Comparison of ENCODE assay signal across 26 cellular contexts in the genomic region with DNA sequence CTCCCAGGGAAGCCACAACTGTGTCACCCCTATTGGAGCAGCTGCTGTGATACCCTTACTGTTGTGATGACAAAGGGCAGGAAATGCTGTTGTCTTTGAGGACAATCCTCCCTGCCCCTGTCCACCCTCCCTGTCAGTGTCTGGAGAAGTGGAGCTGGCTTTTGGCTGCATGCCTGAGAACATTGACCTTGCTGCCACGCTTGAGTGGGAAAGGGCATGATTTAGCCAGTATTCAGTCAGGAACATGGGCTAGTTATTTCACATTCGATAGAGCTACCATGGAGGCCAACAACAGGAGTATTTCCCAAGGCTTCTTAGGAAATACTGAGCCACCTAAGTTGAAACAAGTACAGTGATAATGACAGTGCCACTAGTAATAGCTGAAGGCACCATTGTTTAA. TPM values are rescaled to one million over a fixed set of nuclear protein-coding genes. Genes with fewer than 3 reads are reported as not detected.
DNase-seq lines count a peak whose midpoint lies in the region; TF ChIP-seq lines count a peak whose summit lies in the region.
"Had no signal": no experiment of that assay in that cellular context is flagged by ENCODE, and none has a peak within 500 bp of the region (broad histone marks: within the 10 kb centered on the region; RNA-seq: fewer than 3 reads in every experiment).

No MANE protein-coding gene starts in this region.

- no peak for TF ChIP-seq EP300 in Ishikawa (IDR thresholded peaks at IDR 0.05; ENCODE audit: borderline replicate concordance)

- no peak overlapping the region for H3K27ac Mint-ChIP-seq in neural progenitor cell
- H3K27ac Mint-ChIP-seq: activated naive CD4-positive, alpha-beta T cell treated with anti-CD3 and anti-CD28 coated beads, Interleukin-2, amount 50 U/mL, for 24 hours; activated T-cell treated with anti-CD3 and anti-CD28 coated beads, Interleukin-2, amount 50 U/mL, for 72 hours; CD4-positive, alpha-beta memory T cell; H9; naive thymus-derived CD8-positive, alpha-beta T cell; stimulated activated memory B cell treated with anti-CD40 and anti-IgM and Interleukin-4, amounts not matched to agents 10 μg/mL and 1 μg/mL and 100 μg/mL, for 72 hours had no signal

- no peaks in the 10 kb centered on the region for H3K9me2 ChIP-seq in OCI-LY1 (ENCODE audit: low read depth, low read length)

- H3K4me3 ChIP-seq in OCI-LY1 (ENCODE audit: low read depth, low read length, poor library complexity, severe bottlenecking) (no peak overlapping the region), neural progenitor cell (no peak overlapping the region)
- H3K4me3 ChIP-seq: ascending aorta, ovary, sigmoid colon had no signal

- no peaks in the 10 kb centered on the region for H4K20me1 ChIP-seq in OCI-LY1 (ENCODE audit: insufficient read depth, low read length)
- no peaks in the 10 kb centered on the region for H4K20me1 ChIP-seq in neural progenitor cell (ENCODE audit: low read depth)

- H3F3A ChIP-seq in OCI-LY1 (ENCODE audit: insufficient read depth, low read length) (no peaks in the 10 kb centered on the region), neural progenitor cell (ENCODE audit: low read depth) (no peaks in the 10 kb centered on the region)

- no peaks in the 10 kb centered on the region for H3K27me3 ChIP-seq in OCI-LY1 (ENCODE audit: insufficient read depth, low read length)
- H3K27me3 ChIP-seq in neural progenitor cell, result no peaks in the 10 kb centered on the region
- H3K27me3 ChIP-seq: ascending aorta, ovary, sigmoid colon had no signal

- peak; percentile 35 for DNase-seq in COR-L47 (lab: John Stamatoyannopoulos, UW)
- DNase-seq in kidney tubule cell (ENCODE audit: low spot score), result peak; percentile 77
- DNase-seq in NCI-H1930 (lab: John Stamatoyannopoulos, UW), result no peak
- no peak for DNase-seq in neural progenitor cell (ENCODE audit: low spot score)
- no peak for DNase-seq in cerebellum (ENCODE audit: low spot score)
- DNase-seq: activated T-cell treated with anti-CD3 and anti-CD28 coated beads, Interleukin-2, amount 50 U/mL, for 72 hours; CD4-positive, alpha-beta memory T cell; central memory CD4-positive, alpha-beta T cell; erythroblast; foreskin melanocyte; H9; hippocampal formation; Karpas-422; naive thymus-derived CD8-positive, alpha-beta T cell; NCI-H1048; NCI-H2107; NK-92 treated with Interleukin-12 subunit alpha and Interleukin-12 subunit beta, amount 100 ng/mL, for 24 hours; ovary; sigmoid colon had no signal

- H2AFZ ChIP-seq in OCI-LY1 (ENCODE audit: low read length) (no peak overlapping the region), neural progenitor cell (replicated peaks) (no peak overlapping the region)

- peaks cover 9% of the 10 kb centered on the region for H3K4me1 Mint-ChIP-seq in neural progenitor cell

- no peaks in the 10 kb centered on the region for H3K27me3 Mint-ChIP-seq in neural progenitor cell (ENCODE audit: insufficient read depth, low read depth)

- no peaks in the 10 kb centered on the region for H3K36me3 Mint-ChIP-seq in neural progenitor cell
- H3K36me3 Mint-ChIP-seq: activated naive CD4-positive, alpha-beta T cell treated with anti-CD3 and anti-CD28 coated beads, Interleukin-2, amount 50 U/mL, for 24 hours; CD4-positive, alpha-beta memory T cell; naive thymus-derived CD8-positive, alpha-beta T cell; stimulated activated memory B cell treated with anti-CD40 and anti-IgM and Interleukin-4, amounts not matched to agents 10 μg/mL and 1 μg/mL and 100 μg/mL, for 72 hours had no signal

- peaks cover 2% of the 10 kb centered on the region for H3K9me3 Mint-ChIP-seq in neural progenitor cell
- H3K9me3 Mint-ChIP-seq: activated naive CD4-positive, alpha-beta T cell treated with anti-CD3 and anti-CD28 coated beads, Interleukin-2, amount 50 U/mL, for 24 hours; activated T-cell treated with anti-CD3 and anti-CD28 coated beads, Interleukin-2, amount 50 U/mL, for 72 hours; CD4-positive, alpha-beta memory T cell; H9; naive thymus-derived CD8-positive, alpha-beta T cell; stimulated activated memory B cell treated with anti-CD40 and anti-IgM and Interleukin-4, amounts not matched to agents 10 μg/mL and 1 μg/mL and 100 μg/mL, for 72 hours had no signal

- peak overlapping the region; percentile 79 for H3K27ac ChIP-seq in OCI-LY1 (ENCODE audit: low read depth, low read length, poor library complexity, severe bottlenecking)
- no peak overlapping the region for H3K27ac ChIP-seq in neural progenitor cell
- H3K27ac ChIP-seq: ascending aorta, ovary, sigmoid colon had no signal

- H3K79me2 ChIP-seq in OCI-LY1 (ENCODE audit: insufficient read depth, low read length) (no peaks in the 10 kb centered on the region), neural progenitor cell (ENCODE audit: low read depth) (no peaks in the 10 kb centered on the region)

- H3K4me1 ChIP-seq in OCI-LY1 (ENCODE audit: insufficient read depth, low read length, severe bottlenecking) (peaks cover 60% of the 10 kb centered on the region), neural progenitor cell (peaks cover 4% of the 10 kb centered on the region)

- H3K4me3 Mint-ChIP-seq in neural progenitor cell, result no peak overlapping the region
- H3K4me3 Mint-ChIP-seq: activated naive CD4-positive, alpha-beta T cell treated with anti-CD3 and anti-CD28 coated beads, Interleukin-2, amount 50 U/mL, for 24 hours; activated T-cell treated with anti-CD3 and anti-CD28 coated beads, Interleukin-2, amount 50 U/mL, for 72 hours; CD4-positive, alpha-beta memory T cell; H9; naive thymus-derived CD8-positive, alpha-beta T cell; stimulated activated memory B cell treated with anti-CD40 and anti-IgM and Interleukin-4, amounts not matched to agents 10 μg/mL and 1 μg/mL and 100 μg/mL, for 72 hours had no signal

- no peak for TF ChIP-seq CTCF in OCI-LY1 (IDR thresholded peaks at IDR 0.05; ENCODE audit: low read length)
- TF ChIP-seq CTCF in neural progenitor cell (IDR thresholded peaks at IDR 0.05), result no peak

- no peaks in the 10 kb centered on the region for H3K9me3 ChIP-seq in OCI-LY1 (ENCODE audit: low read length)
- no peaks in the 10 kb centered on the region for H3K9me3 ChIP-seq in neural progenitor cell (ENCODE audit: low read depth)
- H3K9me3 ChIP-seq: ascending aorta, ovary, sigmoid colon had no signal

- no peak for TF ChIP-seq RAD21 in Ishikawa (IDR thresholded peaks at IDR 0.05; ENCODE audit: low read depth)

- H3K9ac ChIP-seq in OCI-LY1 (ENCODE audit: low read length) (no peak overlapping the region), neural progenitor cell (no peak overlapping the region)

- H3K4me2 ChIP-seq in OCI-LY1 (ENCODE audit: low read length) (no peak overlapping the region), neural progenitor cell (no peak overlapping the region)

- no peaks in the 10 kb centered on the region for H3K36me3 ChIP-seq in OCI-LY1 (ENCODE audit: insufficient read depth, low read length)
- no peaks in the 10 kb centered on the region for H3K36me3 ChIP-seq in neural progenitor cell
- H3K36me3 ChIP-seq: ascending aorta, ovary, sigmoid colon had no signal

TF ChIP-seq in Ishikawa, 13 proteins besides CTCF, POLR2A, EP300 and RAD21:
- TF ChIP-seq NFIC (IDR thresholded peaks at IDR 0.05) (peak; percentile 74), YY1 (IDR thresholded peaks at IDR 0.05; ENCODE audit: low read depth) (no peak)

RNA-seq across cellular contexts. Expression of a gene that starts 59.4 kb away (rescaled TPM):
- total RNA-seq in neural progenitor cell (ENCODE audit: low replicate concordance) (0.37 TPM in 1 of 2 replicates, not detected in the other), cerebellum (0.91 TPM)
- total RNA-seq: activated CD8-positive, alpha-beta memory T cell treated with anti-CD3 and anti-CD28 coated beads for 36 hours; ascending aorta; CD4-positive, alpha-beta memory T cell; naive thymus-derived CD8-positive, alpha-beta T cell; RPMI7951; sigmoid colon had no signal

Comparison
In these comparisons a context has a peak if more than half of its experiments do, and no peak if none do; other contexts are left out.
1. DNase-seq: peak in COR-L47 (single experiment) and kidney tubule cell (single experiment); none in NCI-H1930 (0 of 2), neural progenitor cell (single experiment) and cerebellum (single experiment).